ENCODE assay signal across 10 cellular contexts in genomic region chr16:609984-610383, GRCh38.
"Had no signal": no experiment of that assay in that cellular context is flagged by ENCODE, and none has a peak within 500 bp of the region (broad histone marks: within the 10 kb centered on the region; RNA-seq: fewer than 3 reads in every experiment).

No MANE protein-coding gene starts in this region.

- DNase-seq: activated CD4-positive, alpha-beta memory T cell treated with anti-CD3 and anti-CD28 coated beads for 36 hours; activated naive CD4-positive, alpha-beta T cell; colonic mucosa; effector CD4-positive, alpha-beta T cell; natural killer cell; SJCRH30; stimulated activated CD4-positive, alpha-beta T cell treated with anti-CD3 and anti-CD28 coated beads, Interleukin-4, amount 100 ng/mL, for 4 hours had no signal

- ATAC-seq: natural killer cell had no signal

- H3K4me3 ChIP-seq: colonic mucosa, SJCRH30, tibial nerve had no signal

- H3K27me3 Mint-ChIP-seq: activated CD4-positive, alpha-beta memory T cell treated with anti-CD3 and anti-CD28 coated beads for 36 hours had no signal

- H3K27ac Mint-ChIP-seq: activated CD4-positive, alpha-beta memory T cell treated with anti-CD3 and anti-CD28 coated beads for 36 hours; activated T-helper 1 cell treated with anti-CD3 and anti-CD28 coated beads, Interleukin-12 subunit alpha, Interleukin-12 subunit beta, Interleukin-2, Interleukin-4 antibody, amounts not matched to agents 30 ng/mL and 10 ng/mL and 1 ng/mL, durations not matched to agents 14 hours and 24 hours and 36 hours; T-helper 2 cell treated with Interferon-gamma antibody and Interleukin-4, amounts not matched to agents 5 μg/mL and 100 μg/mL, for 36 hours had no signal

- H3K9me3 Mint-ChIP-seq: activated CD4-positive, alpha-beta memory T cell treated with anti-CD3 and anti-CD28 coated beads for 36 hours; activated T-helper 1 cell treated with anti-CD3 and anti-CD28 coated beads, Interleukin-12 subunit alpha, Interleukin-12 subunit beta, Interleukin-2, Interleukin-4 antibody, amounts not matched to agents 30 ng/mL and 10 ng/mL and 1 ng/mL, durations not matched to agents 14 hours and 24 hours and 36 hours; natural killer cell; T-helper 2 cell treated with Interferon-gamma antibody and Interleukin-4, amounts not matched to agents 5 μg/mL and 100 μg/mL, for 36 hours had no signal

- H3K36me3 Mint-ChIP-seq: natural killer cell had no signal

- H3K27me3 ChIP-seq: colonic mucosa, SJCRH30, tibial nerve had no signal

- H3K27ac ChIP-seq: colonic mucosa, SJCRH30 had no signal

- H3K4me1 ChIP-seq: colonic mucosa, SJCRH30 had no signal

- H3K9me3 ChIP-seq: colonic mucosa, SJCRH30, tibial nerve had no signal

- H3K36me3 ChIP-seq: colonic mucosa, SJCRH30 had no signal

- H3K4me3 Mint-ChIP-seq: activated CD4-positive, alpha-beta memory T cell treated with anti-CD3 and anti-CD28 coated beads for 36 hours; activated T-helper 1 cell treated with anti-CD3 and anti-CD28 coated beads, Interleukin-12 subunit alpha, Interleukin-12 subunit beta, Interleukin-2, Interleukin-4 antibody, amounts not matched to agents 30 ng/mL and 10 ng/mL and 1 ng/mL, durations not matched to agents 14 hours and 24 hours and 36 hours; natural killer cell; T-helper 2 cell treated with Interferon-gamma antibody and Interleukin-4, amounts not matched to agents 5 μg/mL and 100 μg/mL, for 36 hours had no signal
